20 cellular contexts compared by ENCODE assay signal in genomic region chr12:112160611-112161010, GRCh38. TPM values are rescaled to one million over a fixed set of nuclear protein-coding genes. Genes with fewer than 3 reads are reported as not detected.
A peak's percentile ranks its signal among the peaks of the same experiment; 100 is the strongest.
DNase-seq lines count a peak whose midpoint lies in the region; ATAC-seq, FAIRE-seq and TF ChIP-seq lines count a peak whose summit lies in the region.
"Had no signal": no experiment of that assay in that cellular context is flagged by ENCODE, and none has a peak within 500 bp of the region (broad histone marks: within the 10 kb centered on the region; RNA-seq: fewer than 3 reads in every experiment).

No MANE protein-coding gene starts in this region.

- peaks cover 76% of the 10 kb centered on the region for H3K36me3 Mint-ChIP-seq in activated T-helper 17 cell treated with anti-CD3 and anti-CD28 coated beads, Interleukin-2, amount 50 U/mL, for 72 hours (ENCODE audit: low read depth)
- H3K36me3 Mint-ChIP-seq in naive thymus-derived CD8-positive, alpha-beta T cell, result peaks cover 25 to 70% (median 70%) of the 10 kb centered on the region in 3 donors
- peaks cover 60% of the 10 kb centered on the region for H3K36me3 Mint-ChIP-seq in glutamatergic neuron (ENCODE audit: unreplicated experiment)

- H3K9me3 Mint-ChIP-seq in activated T-helper 17 cell treated with anti-CD3 and anti-CD28 coated beads, Interleukin-2, amount 50 U/mL, for 72 hours, result peaks cover 12% of the 10 kb centered on the region
- peaks cover 10 to 54% (median 31%) of the 10 kb centered on the region in 9 donors for H3K9me3 Mint-ChIP-seq in naive thymus-derived CD8-positive, alpha-beta T cell
- H3K9me3 Mint-ChIP-seq in glutamatergic neuron (ENCODE audit: unreplicated experiment), result peaks cover 17% of the 10 kb centered on the region

- no peak overlapping the region for H3K9ac ChIP-seq in colonic mucosa (ENCODE audit: low read depth in 2 of 2, low read length in 2 of 2)

- peak; percentile 17 for DNase-seq in Right ventricle myocardium superior
- no peak for DNase-seq in right cardiac atrium
- DNase-seq in naive thymus-derived CD8-positive, alpha-beta T cell, result no peak
- DNase-seq in glutamatergic neuron, result no peak
- no peak for DNase-seq in colonic mucosa
- DNase-seq in HTR-8/SVneo (ENCODE audit: insufficient read length, low spot score), result no peak
- DNase-seq: AML-193, GF-D8, GOT3, MM.1S, NCI-H1105, NCI-H187 treated with DMSO at 0.1 percent for 48 hours, NCI-H2171, NCI-H446 treated with DMSO at 0.1 percent for 48 hours, NCI-H748 treated with DMSO at 0.1 percent for 48 hours, SHP77 had no signal

- H3K9me3 ChIP-seq in right cardiac atrium (ENCODE audit: control insufficient read depth, low read length), result no peaks in the 10 kb centered on the region
- H3K9me3 ChIP-seq in colonic mucosa, result no peaks in the 10 kb centered on the region

- no peak overlapping the region for H3K4me3 Mint-ChIP-seq in activated T-helper 17 cell treated with anti-CD3 and anti-CD28 coated beads, Interleukin-2, amount 50 U/mL, for 72 hours
- H3K4me3 Mint-ChIP-seq in naive thymus-derived CD8-positive, alpha-beta T cell, result peak overlapping the region in 1 of 10 donors; percentile 29
- H3K4me3 Mint-ChIP-seq in glutamatergic neuron (ENCODE audit: unreplicated experiment), result no peak overlapping the region
- H3K4me3 Mint-ChIP-seq: CD4-positive, alpha-beta T cell had no signal

- H3K4me1 Mint-ChIP-seq in activated T-helper 17 cell treated with anti-CD3 and anti-CD28 coated beads, Interleukin-2, amount 50 U/mL, for 72 hours, result peaks cover 18% of the 10 kb centered on the region
- peaks cover 14 to 34% (median 30%) of the 10 kb centered on the region in 4 donors for H3K4me1 Mint-ChIP-seq in naive thymus-derived CD8-positive, alpha-beta T cell
- no peaks in the 10 kb centered on the region for H3K4me1 Mint-ChIP-seq in glutamatergic neuron (ENCODE audit: low read depth, unreplicated experiment)

- peaks cover 9% of the 10 kb centered on the region for H3K36me3 ChIP-seq in colonic mucosa

- H3K27me3 ChIP-seq in right cardiac atrium (ENCODE audit: control insufficient read depth, insufficient read depth) (no peaks in the 10 kb centered on the region), colonic mucosa (no peaks in the 10 kb centered on the region)

- H3K27ac Mint-ChIP-seq in activated T-helper 17 cell treated with anti-CD3 and anti-CD28 coated beads, Interleukin-2, amount 50 U/mL, for 72 hours, result peak overlapping the region; percentile 44
- H3K27ac Mint-ChIP-seq in naive thymus-derived CD8-positive, alpha-beta T cell, result peak overlapping the region in 8 of 10 donors; percentile 8 to 83 (median 58)
- H3K27ac Mint-ChIP-seq in glutamatergic neuron (ENCODE audit: unreplicated experiment), result no peak overlapping the region
- H3K27ac Mint-ChIP-seq: CD4-positive, alpha-beta T cell had no signal

- H3K27me3 Mint-ChIP-seq in activated T-helper 17 cell treated with anti-CD3 and anti-CD28 coated beads, Interleukin-2, amount 50 U/mL, for 72 hours, result no peaks in the 10 kb centered on the region
- no peaks in the 10 kb centered on the region for H3K27me3 Mint-ChIP-seq in naive thymus-derived CD8-positive, alpha-beta T cell
- H3K27me3 Mint-ChIP-seq in glutamatergic neuron (ENCODE audit: unreplicated experiment), result peaks cover 11% of the 10 kb centered on the region
- H3K27me3 Mint-ChIP-seq: CD4-positive, alpha-beta T cell had no signal

- WGBS in right cardiac atrium, result 96% methylated on average over 6 of the region's 6 CpGs

- H3K27ac ChIP-seq in right cardiac atrium (ENCODE audit: low read length) (no peak overlapping the region), colonic mucosa (no peak overlapping the region)

- FAIRE-seq in HTR-8/SVneo (lab: Jason Lieb, UNC), result no peak
- FAIRE-seq: HepG2 had no signal

- POLR2A ChIA-PET in naive thymus-derived CD8-positive, alpha-beta T cell (lab: Charles Lee), result interaction anchor here (0.7 to 2.8 kb wide), 2 partner anchors 35 to 1022 kb away, joined by 3 to 17 read pairs; partner anchors contain the start of gene TRAFD1

- H3K4me3 ChIP-seq in right cardiac atrium (ENCODE audit: low read length) (no peak overlapping the region), colonic mucosa (no peak overlapping the region)

- ATAC-seq in Right ventricle myocardium superior (ENCODE audit: poor library complexity), result no peak
- ATAC-seq in right cardiac atrium, result no peak
- ATAC-seq in activated T-helper 17 cell treated with anti-CD3 and anti-CD28 coated beads, Interleukin-2, amount 50 U/mL, for 72 hours (replicated peaks), result no peak
- no peak for ATAC-seq in naive thymus-derived CD8-positive, alpha-beta T cell
- ATAC-seq in HG02884 (IDR thresholded peaks at IDR 0.05; ENCODE audit: unreplicated experiment), result no peak
- ATAC-seq: HepG2 had no signal

- H3K4me1 ChIP-seq in right cardiac atrium (ENCODE audit: control insufficient read depth, insufficient read depth, low read length) (no peaks in the 10 kb centered on the region), colonic mucosa (no peaks in the 10 kb centered on the region)

- intact Hi-C loops in Right ventricle myocardium superior (cut with DNase I), result no loop called here
- intact Hi-C loops in right cardiac atrium (cut with DNase I), result no loop called here
- intact Hi-C loops in colonic mucosa (cut with DNase I), result no loop called here

- TF ChIP-seq CTCF in glutamatergic neuron (IDR thresholded peaks at IDR 0.05; ENCODE audit: partially characterized antibody, unreplicated experiment), result no peak
- no peak for TF ChIP-seq CTCF in colonic mucosa (IDR thresholded peaks at IDR 0.05)

RNA-seq across cellular contexts. Expression of gene TRAFD1, which starts 35.3 kb away (rescaled TPM):
- 17.4 TPM for total RNA-seq in Right ventricle myocardium superior
- 10 to 100 TPM; 21.9 to 24.5 (median 23.9) TPM for total RNA-seq in right cardiac atrium
- polyA plus RNA-seq in right cardiac atrium, result 13.4 TPM
- total RNA-seq in activated T-helper 17 cell treated with anti-CD3 and anti-CD28 coated beads, Interleukin-2, amount 50 U/mL, for 72 hours, result 10 to 100 TPM; 29.7 to 50.0 TPM
- total RNA-seq in naive thymus-derived CD8-positive, alpha-beta T cell, result 10 to 100 TPM; 36.1 to 38.4 TPM
- polyA plus RNA-seq in naive thymus-derived CD8-positive, alpha-beta T cell, result 10 to 100 TPM; 32.5 to 57.6 (median 55.9) TPM
- 36.8 TPM for total RNA-seq in glutamatergic neuron (ENCODE audit: unreplicated experiment)
- 10 to 100 TPM; 22.8 to 37.2 TPM for total RNA-seq in colonic mucosa

RNA-seq across cellular contexts. Expression of gene NAA25, which starts 52.0 kb away (rescaled TPM):
- 14.7 TPM for total RNA-seq in Right ventricle myocardium superior
- total RNA-seq in right cardiac atrium, result 10 to 100 TPM; 15.3 to 21.7 (median 18.0) TPM
- polyA plus RNA-seq in right cardiac atrium, result 4.6 TPM
- total RNA-seq in activated T-helper 17 cell treated with anti-CD3 and anti-CD28 coated beads, Interleukin-2, amount 50 U/mL, for 72 hours, result 10 to 100 TPM; 37.0 to 45.7 TPM
- 10 to 100 TPM; 37.3 to 44.0 TPM for total RNA-seq in naive thymus-derived CD8-positive, alpha-beta T cell
- 10 to 100 TPM in 1 of 3 donors, 1 to 10 TPM in 2; 8.7 to 17.3 (median 8.9) TPM for polyA plus RNA-seq in naive thymus-derived CD8-positive, alpha-beta T cell
- 34.8 TPM for total RNA-seq in glutamatergic neuron (ENCODE audit: unreplicated experiment)
- total RNA-seq in colonic mucosa, result 10 to 100 TPM; 14.3 to 19.7 TPM
